In the genomic region with DNA sequence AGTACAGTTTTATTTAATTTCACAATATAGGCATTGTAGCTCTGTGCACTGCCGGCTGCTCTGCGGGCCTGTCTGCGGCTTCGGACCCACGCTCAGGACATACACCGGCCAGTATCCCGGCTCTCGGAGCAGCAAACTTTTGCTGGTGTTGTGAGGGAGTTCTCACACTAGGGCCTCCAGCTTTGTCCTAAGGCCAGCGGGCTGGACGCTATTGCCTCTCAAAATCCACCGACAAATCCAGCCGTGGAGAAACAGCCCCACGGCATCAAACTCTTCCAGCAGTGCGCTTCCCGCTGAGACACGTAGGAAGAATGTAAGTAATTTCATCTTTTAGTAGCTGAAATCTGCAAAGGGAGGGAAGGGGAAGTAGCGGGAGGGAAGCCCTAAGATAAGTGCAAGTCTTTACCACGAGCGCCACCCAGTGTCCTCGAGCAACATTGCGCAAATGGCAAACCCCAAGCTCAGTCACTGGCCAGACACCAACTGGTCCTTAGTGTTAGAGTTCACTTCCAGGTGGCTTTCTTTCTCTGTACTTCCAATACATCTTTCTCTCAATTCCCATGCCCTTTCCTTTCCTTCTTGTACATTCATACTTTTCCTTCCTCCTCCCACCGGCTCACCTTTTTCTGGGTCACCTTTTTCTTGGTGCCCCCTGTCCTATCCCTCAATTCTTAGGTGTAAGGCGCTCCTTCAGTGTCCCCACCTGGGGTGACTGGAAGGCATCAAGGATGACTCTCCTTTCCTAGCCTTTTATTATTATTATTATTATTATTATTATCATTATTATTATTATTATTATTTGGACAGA, we compare ENCODE assay signal across 8 cellular contexts. TPM values are rescaled to one million over a fixed set of nuclear protein-coding genes. Genes with fewer than 3 reads are reported as not detected.
DNase-seq lines count a peak whose midpoint lies in the region; ATAC-seq, FAIRE-seq and TF ChIP-seq lines count a peak whose summit lies in the region.

No MANE protein-coding gene starts in this region.

- H3K9me3 ChIP-seq in BLaER1: peaks cover 33% of the 10 kb centered on the region
- H3K9me3 ChIP-seq in mucosa of descending colon: no peaks in the 10 kb centered on the region

- H4K20me1 ChIP-seq in BLaER1: peaks cover 28% of the 10 kb centered on the region; the same call in 1 of the 2 replicates

- H3K27me3 ChIP-seq in BLaER1: peaks cover 53% of the 10 kb centered on the region

- H3K36me3 ChIP-seq in BLaER1: no peaks in the 10 kb centered on the region
- no peaks in the 10 kb centered on the region for H3K36me3 ChIP-seq in mucosa of descending colon (ENCODE audit: low read depth)

- DNase-seq in NCI-H774 (lab: John Stamatoyannopoulos, UW) (peak; percentile 80), mucosa of descending colon (peak in 2 of 3 donors; percentile 76)
- DNase-seq in activated CD8-positive, alpha-beta memory T cell treated with anti-CD3 and anti-CD28 coated beads for 24 hours: peak; percentile 84
- DNase-seq in stimulated activated CD8-positive, alpha-beta memory T cell treated with anti-CD3 and anti-CD28 coated beads, Interleukin-4, amount 100 ng/mL, for 48 hours: peak; percentile 77

- intact Hi-C loops in mucosa of descending colon (cut with DNase I, micrococcal nuclease): loop anchor here (5.0 to 10.0 kb wide), 4 partner anchors 950 to 1113 kb away; no protein-coding TSS in a partner anchor

- ATAC-seq in GM19023 (IDR thresholded peaks at IDR 0.05; ENCODE audit: unreplicated experiment) (peak; percentile 94), HG03342 (IDR thresholded peaks at IDR 0.05; ENCODE audit: unreplicated experiment) (peak; percentile 87), mucosa of descending colon (peak; percentile 87)

- H3K4me3 ChIP-seq in BLaER1 (no peak overlapping the region), mucosa of descending colon (no peak overlapping the region)

- H3K4me2 ChIP-seq in BLaER1: peak overlapping the region; percentile 56

- 0 out of 2 replicates have a peak, but pooled peaks cover 4% of the 10 kb centered on the region for H3K4me1 ChIP-seq in BLaER1
- peaks cover 3% of the 10 kb centered on the region for H3K4me1 ChIP-seq in mucosa of descending colon (ENCODE audit: low read depth)

- no peak overlapping the region for H3K9ac ChIP-seq in BLaER1

- peak; percentile 89 for FAIRE-seq in endometrium (lab: Jason Lieb, UNC)

- H3K27ac ChIP-seq in BLaER1: no peak overlapping the region

- TF ChIP-seq CTCF in mucosa of descending colon (IDR thresholded peaks at IDR 0.05): peak; percentile 58

RNA-seq across cellular contexts. Expression of gene DLX5, which starts 3.0 kb away (rescaled TPM):
- under 1 TPM in 1 of 3 donors, not detected in 2; 0.89 TPM for total RNA-seq in mucosa of descending colon

RNA-seq across cellular contexts. Expression of gene DLX6, which starts 22.3 kb away (rescaled TPM):
- under 1 TPM in 1 of 3 donors, not detected in 2; 0.32 TPM for total RNA-seq in mucosa of descending colon
